ENCODE assay signal across 21 cellular contexts in the genomic region with DNA sequence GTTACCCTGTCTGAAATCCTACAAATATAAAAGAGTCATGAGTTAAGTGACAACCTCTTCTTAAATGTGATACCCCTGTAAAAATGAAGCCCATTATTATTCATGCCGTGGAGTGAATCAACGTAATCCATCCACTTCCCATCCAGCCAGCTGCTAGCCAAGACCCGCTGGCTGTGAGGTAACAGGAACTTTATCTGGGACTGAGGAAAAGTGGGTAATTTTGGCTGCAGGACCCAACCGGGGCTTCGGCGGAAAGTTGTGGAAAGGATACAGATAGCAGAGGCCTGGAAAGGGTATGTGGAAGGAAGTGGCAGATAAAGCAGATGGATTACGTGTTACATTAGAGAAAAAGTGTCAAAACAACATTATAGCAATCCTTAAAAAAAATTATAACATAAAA. TPM values are rescaled to one million over a fixed set of nuclear protein-coding genes. Genes with fewer than 3 reads are reported as not detected.
DNase-seq lines count a peak whose midpoint lies in the region; ATAC-seq and TF ChIP-seq lines count a peak whose summit lies in the region.
"Had no signal": no experiment of that assay in that cellular context is flagged by ENCODE, and none has a peak within 500 bp of the region (broad histone marks: within the 10 kb centered on the region; RNA-seq: fewer than 3 reads in every experiment).

No MANE protein-coding gene starts in this region.

- TF ChIP-seq CTCF in activated CD8-positive, alpha-beta T cell treated with anti-CD3 and anti-CD28 coated beads for 36 hours (IDR thresholded peaks at IDR 0.05): no peak
- TF ChIP-seq CTCF in fibroblast of villous mesenchyme (IDR thresholded peaks at IDR 0.05; ENCODE audit: insufficient read depth, low read depth, low read length) (no peak), osteoblast (IDR thresholded peaks at IDR 0.05; ENCODE audit: extremely low read depth, low read depth, low read length) (no peak)

- H3K36me3 ChIP-seq in osteoblast (ENCODE audit: insufficient read depth, low read length): peaks cover 39% of the 10 kb centered on the region
- H3K36me3 ChIP-seq: uterus had no signal

- CTCF ChIA-PET in activated CD8-positive, alpha-beta T cell treated with anti-CD3 and anti-CD28 coated beads for 36 hours (lab: Charles Lee): interaction anchor here (1.4 kb wide), 1 partner anchor 39 kb away, joined by 3 read pairs; no protein-coding TSS in a partner anchor

- no peak overlapping the region for H2AFZ ChIP-seq in osteoblast (ENCODE audit: low read length)
- H2AFZ ChIP-seq: parathyroid adenoma had no signal

- peaks cover 99% of the 10 kb centered on the region for H3K79me2 ChIP-seq in osteoblast (ENCODE audit: insufficient read depth, low read length)
- H3K79me2 ChIP-seq: parathyroid adenoma had no signal

- peak; percentile 63 to 67 for ATAC-seq in left cardiac atrium
- ATAC-seq in activated CD8-positive, alpha-beta T cell treated with anti-CD3 and anti-CD28 coated beads for 36 hours: no peak
- ATAC-seq: foreskin keratinocyte; naive thymus-derived CD8-positive, alpha-beta T cell; stimulated activated naive B cell treated with anti-CD40 and anti-IgM and Interleukin-4, amounts not matched to agents 10 μg/mL and 1 μg/mL and 100 μg/mL, for 72 hours had no signal

- no peaks in the 10 kb centered on the region for H3K27me3 Mint-ChIP-seq in activated CD8-positive, alpha-beta T cell treated with anti-CD3 and anti-CD28 coated beads for 36 hours
- H3K27me3 Mint-ChIP-seq: naive thymus-derived CD8-positive, alpha-beta T cell; stimulated activated naive B cell treated with anti-CD40 and anti-IgM and Interleukin-4, amounts not matched to agents 10 μg/mL and 1 μg/mL and 100 μg/mL, for 72 hours had no signal

- DNase-seq in left cardiac atrium (peak; percentile 48), cardiac septum (ENCODE audit: low spot score) (no peak), fibroblast of villous mesenchyme (ENCODE audit: low read depth) (peak; percentile 25), pulmonary artery endothelial cell (ENCODE audit: low read depth, low spot score) (peak; percentile 56), NCI-H1694 treated with DMSO at 0.1 percent for 48 hours (lab: John Stamatoyannopoulos, UW) (no peak), osteoblast (ENCODE audit: insufficient read length, low spot score, missing footprints) (no peak), NCI-H2081 treated with DMSO at 0.1 percent for 48 hours (lab: John Stamatoyannopoulos, UW) (no peak)
- DNase-seq in activated CD8-positive, alpha-beta T cell treated with anti-CD3 and anti-CD28 coated beads for 36 hours: no peak
- DNase-seq: activated effector memory CD4-positive, alpha-beta T cell treated with anti-CD3 and anti-CD28 coated beads, Interleukin-2, amount 50 U/mL, for 16 hours; brain microvascular endothelial cell; COR-L47; foreskin keratinocyte; naive thymus-derived CD8-positive, alpha-beta T cell; NCI-H187; stimulated activated CD4-positive, alpha-beta T cell treated with anti-CD3 and anti-CD28 coated beads, Interleukin-2, amount 100 ng/mL, for 48 hours; stimulated activated naive B cell treated with anti-CD40 and anti-IgM and Interleukin-4, amounts not matched to agents 10 μg/mL and 1 μg/mL and 100 μg/mL, for 72 hours; SW 1271; testis; uterus had no signal

- H3K4me1 ChIP-seq in osteoblast (ENCODE audit: insufficient read depth, low read length): peaks cover 12% of the 10 kb centered on the region
- H3K4me1 ChIP-seq: foreskin keratinocyte, parathyroid adenoma, testis, uterus had no signal

- peaks cover 14% of the 10 kb centered on the region for H4K20me1 ChIP-seq in osteoblast (ENCODE audit: insufficient read depth, low read length)

- no peak overlapping the region for H3K27ac ChIP-seq in osteoblast (ENCODE audit: low read depth, low read length)
- H3K27ac ChIP-seq: brain microvascular endothelial cell, coronary artery, foreskin keratinocyte, parathyroid adenoma, testis, uterus had no signal

- H3K9me3 Mint-ChIP-seq in activated CD8-positive, alpha-beta T cell treated with anti-CD3 and anti-CD28 coated beads for 36 hours: no peaks in the 10 kb centered on the region
- H3K9me3 Mint-ChIP-seq: naive thymus-derived CD8-positive, alpha-beta T cell; stimulated activated naive B cell treated with anti-CD40 and anti-IgM and Interleukin-4, amounts not matched to agents 10 μg/mL and 1 μg/mL and 100 μg/mL, for 72 hours had no signal

- no peak overlapping the region for H3K4me3 ChIP-seq in fibroblast of villous mesenchyme (ENCODE audit: low read depth, low read length)
- H3K4me3 ChIP-seq in osteoblast (ENCODE audit: insufficient read depth, low read length): no peak overlapping the region
- H3K4me3 ChIP-seq: coronary artery, testis, uterus had no signal

- POLR2A ChIA-PET in activated CD8-positive, alpha-beta T cell treated with anti-CD3 and anti-CD28 coated beads for 36 hours (lab: Charles Lee): no interaction called here

- H3K4me3 Mint-ChIP-seq in activated CD8-positive, alpha-beta T cell treated with anti-CD3 and anti-CD28 coated beads for 36 hours: no peak overlapping the region
- H3K4me3 Mint-ChIP-seq: naive thymus-derived CD8-positive, alpha-beta T cell; stimulated activated naive B cell treated with anti-CD40 and anti-IgM and Interleukin-4, amounts not matched to agents 10 μg/mL and 1 μg/mL and 100 μg/mL, for 72 hours had no signal

- H3K4me2 ChIP-seq in osteoblast (ENCODE audit: insufficient read depth, low read length): no peak overlapping the region

- no peaks in the 10 kb centered on the region for H3K9me3 ChIP-seq in osteoblast (ENCODE audit: low read depth, low read length)
- H3K9me3 ChIP-seq: testis, uterus had no signal

- H3K4me1 Mint-ChIP-seq in activated CD8-positive, alpha-beta T cell treated with anti-CD3 and anti-CD28 coated beads for 36 hours (ENCODE audit: low read depth): peaks cover 32% of the 10 kb centered on the region

- H3K36me3 Mint-ChIP-seq in activated CD8-positive, alpha-beta T cell treated with anti-CD3 and anti-CD28 coated beads for 36 hours (ENCODE audit: low read depth): peaks cover 71% of the 10 kb centered on the region

- no peaks in the 10 kb centered on the region for H3K27me3 ChIP-seq in osteoblast (ENCODE audit: insufficient read depth, low read length)
- H3K27me3 ChIP-seq: brain microvascular endothelial cell, foreskin keratinocyte, testis, uterus had no signal

- H3K27ac Mint-ChIP-seq in activated CD8-positive, alpha-beta T cell treated with anti-CD3 and anti-CD28 coated beads for 36 hours: peak overlapping the region; percentile 4
- H3K27ac Mint-ChIP-seq: stimulated activated naive B cell treated with anti-CD40 and anti-IgM and Interleukin-4, amounts not matched to agents 10 μg/mL and 1 μg/mL and 100 μg/mL, for 72 hours had no signal

- intact Hi-C loops in left cardiac atrium (cut with DNase I): no loop called here
- intact Hi-C loops in cardiac septum (cut with DNase I): no loop called here
- intact Hi-C loops in activated CD8-positive, alpha-beta T cell treated with anti-CD3 and anti-CD28 coated beads for 36 hours (cut with micrococcal nuclease): no loop called here

RNA-seq across cellular contexts. Expression of gene SLC7A1, which starts 48.4 kb away (rescaled TPM):
- total RNA-seq in left cardiac atrium: 10 to 100 TPM; 11.8 to 38.6 TPM
- total RNA-seq in cardiac septum: 30.7 TPM
- 100 to 1,000 TPM; 119 to 124 TPM for total RNA-seq in activated CD8-positive, alpha-beta T cell treated with anti-CD3 and anti-CD28 coated beads for 36 hours
- 27.7 and 28.1 TPM in 2 replicates for total RNA-seq in fibroblast of villous mesenchyme
- 23.9 and 24.5 TPM in 2 replicates for total RNA-seq in pulmonary artery endothelial cell
- 24.2 and 25.7 TPM in 2 replicates for total RNA-seq in osteoblast

Comparison
In these comparisons a context has a peak if more than half of its experiments do, and no peak if none do; other contexts are left out.
1. DNase-seq: peak in left cardiac atrium (single experiment), fibroblast of villous mesenchyme (single experiment) and pulmonary artery endothelial cell (single experiment); none in cardiac septum (single experiment), activated CD8-positive, alpha-beta T cell treated with anti-CD3 and anti-CD28 coated beads for 36 hours (single experiment), NCI-H1694 treated with DMSO at 0.1 percent for 48 hours (single experiment), osteoblast (single experiment) and NCI-H2081 treated with DMSO at 0.1 percent for 48 hours (single experiment).